ENCODE assay signal across 18 cellular contexts in genomic region chr12:28645891-28646290, GRCh38.
DNase-seq lines count a peak whose midpoint lies in the region; ATAC-seq and TF ChIP-seq lines count a peak whose summit lies in the region.
"Had no signal": no experiment of that assay in that cellular context is flagged by ENCODE, and none has a peak within 500 bp of the region (broad histone marks: within the 10 kb centered on the region; RNA-seq: fewer than 3 reads in every experiment).

No MANE protein-coding gene starts in this region.

- no peaks in the 10 kb centered on the region for H3K79me2 ChIP-seq in Karpas-422 (ENCODE audit: low read length)

- intact Hi-C loops in right cardiac atrium (cut with DNase I) (no loop called here), cardiac septum (cut with DNase I) (no loop called here), testis (cut with DNase I; ENCODE audit: low total_unique reads) (no loop called here)

- no peaks in the 10 kb centered on the region for H3K9me3 Mint-ChIP-seq in endodermal cell
- no peaks in the 10 kb centered on the region for H3K9me3 Mint-ChIP-seq in activated T-cell treated with anti-CD3 and anti-CD28 coated beads, Interleukin-2, amount 50 U/mL, for 24 hours
- H3K9me3 Mint-ChIP-seq in activated T-cell treated with anti-CD3 and anti-CD28 coated beads, Interleukin-2, amount 50 U/mL, for 72 hours: peaks cover 0 to 1% of the 10 kb centered on the region in 2 donors
- H3K9me3 Mint-ChIP-seq: H9 had no signal

- no peaks in the 10 kb centered on the region for H3K9me2 ChIP-seq in Karpas-422 (replicated peaks; ENCODE audit: insufficient read depth, low read length)

- no peaks in the 10 kb centered on the region for H3K27me3 Mint-ChIP-seq in endodermal cell (ENCODE audit: insufficient read depth)
- H3K27me3 Mint-ChIP-seq in activated T-cell treated with anti-CD3 and anti-CD28 coated beads, Interleukin-2, amount 50 U/mL, for 24 hours: no peaks in the 10 kb centered on the region
- no peaks in the 10 kb centered on the region for H3K27me3 Mint-ChIP-seq in activated T-cell treated with anti-CD3 and anti-CD28 coated beads, Interleukin-2, amount 50 U/mL, for 72 hours (ENCODE audit: low read depth)
- H3K27me3 Mint-ChIP-seq: CD4-positive, alpha-beta memory T cell had no signal

- H3K9me3 ChIP-seq in right cardiac atrium (ENCODE audit: control insufficient read depth, low read length) (no peaks in the 10 kb centered on the region), Karpas-422 (ENCODE audit: low read length) (no peaks in the 10 kb centered on the region), endodermal cell (ENCODE audit: control insufficient read depth, low read length) (no peaks in the 10 kb centered on the region), testis (no peaks in the 10 kb centered on the region)

- H3K9ac ChIP-seq in Karpas-422 (ENCODE audit: low read length) (no peak overlapping the region), endodermal cell (ENCODE audit: extremely low read depth, low read length, poor library complexity, severe bottlenecking) (no peak overlapping the region)
- H3K9ac ChIP-seq: GM23248 had no signal

- H4K20me1 ChIP-seq in Karpas-422 (ENCODE audit: insufficient read depth, low read depth, low read length): no peaks in the 10 kb centered on the region

- no peak for TF ChIP-seq POLR2A in testis (IDR thresholded peaks at IDR 0.05)

- no peaks in the 10 kb centered on the region for H3K27me3 ChIP-seq in right cardiac atrium (ENCODE audit: control insufficient read depth, insufficient read depth)
- H3K27me3 ChIP-seq in Karpas-422 (ENCODE audit: low read length): no peaks in the 10 kb centered on the region
- no peaks in the 10 kb centered on the region for H3K27me3 ChIP-seq in endodermal cell (ENCODE audit: control insufficient read depth, insufficient read depth, low read length, poor library complexity, severe bottlenecking)
- H3K27me3 ChIP-seq in testis: no peaks in the 10 kb centered on the region

- TF ChIP-seq CTCF in endodermal cell (conservative IDR thresholded peaks at IDR 0.05): no peak
- TF ChIP-seq CTCF in testis (IDR thresholded peaks at IDR 0.05): no peak

- WGBS in right cardiac atrium: 91% methylated on average over 13 of the region's 13 CpGs
- 96 to 98% methylated on average over 7 to 13 of the region's 13 CpGs for WGBS in endodermal cell (ENCODE audit: insufficient coverage in 1 of 2, insufficient read length in 1 of 2), 2 experiments
- WGBS in testis, 2 donors: 59 to 68% methylated on average over 2 to 13 of the region's 13 CpGs

- no peak overlapping the region for H3K27ac ChIP-seq in right cardiac atrium (ENCODE audit: low read length)
- H3K27ac ChIP-seq in Karpas-422 (ENCODE audit: low read length): no peak overlapping the region
- no peak overlapping the region for H3K27ac ChIP-seq in endodermal cell (ENCODE audit: low read depth, low read length)
- H3K27ac ChIP-seq in testis: no peak overlapping the region
- H3K27ac ChIP-seq: GM23248 had no signal

- ATAC-seq in right cardiac atrium: no peak
- no peak for ATAC-seq in activated T-cell treated with anti-CD3 and anti-CD28 coated beads, Interleukin-2, amount 50 U/mL, for 72 hours (replicated peaks in 1 of 2)
- ATAC-seq: HCT116 had no signal

- H3K4me1 ChIP-seq in right cardiac atrium (ENCODE audit: control insufficient read depth, insufficient read depth, low read length): no peaks in the 10 kb centered on the region
- H3K4me1 ChIP-seq in Karpas-422 (ENCODE audit: low read length): no peaks in the 10 kb centered on the region
- no peaks in the 10 kb centered on the region for H3K4me1 ChIP-seq in endodermal cell (ENCODE audit: control insufficient read depth, insufficient read depth, low read length)
- H3K4me1 ChIP-seq in testis: no peaks in the 10 kb centered on the region

- no peak overlapping the region for H3K4me3 Mint-ChIP-seq in endodermal cell
- no peak overlapping the region for H3K4me3 Mint-ChIP-seq in activated T-cell treated with anti-CD3 and anti-CD28 coated beads, Interleukin-2, amount 50 U/mL, for 24 hours
- no peak overlapping the region for H3K4me3 Mint-ChIP-seq in activated T-cell treated with anti-CD3 and anti-CD28 coated beads, Interleukin-2, amount 50 U/mL, for 72 hours
- H3K4me3 Mint-ChIP-seq: CD4-positive, alpha-beta memory T cell; H9 had no signal

- H3K4me3 ChIP-seq in right cardiac atrium (ENCODE audit: low read length) (no peak overlapping the region), Karpas-422 (ENCODE audit: low read length) (no peak overlapping the region), endodermal cell (ENCODE audit: low read length) (no peak overlapping the region), testis (peak overlapping the region in 1 of 2 donors; percentile 15)
- H3K4me3 ChIP-seq: GM23248 had no signal

- no peak overlapping the region for H2AFZ ChIP-seq in Karpas-422 (ENCODE audit: low read length)
- H2AFZ ChIP-seq: GM23248 had no signal

- no peak overlapping the region for H3K27ac Mint-ChIP-seq in endodermal cell
- no peak overlapping the region for H3K27ac Mint-ChIP-seq in activated T-cell treated with anti-CD3 and anti-CD28 coated beads, Interleukin-2, amount 50 U/mL, for 24 hours
- H3K27ac Mint-ChIP-seq in activated T-cell treated with anti-CD3 and anti-CD28 coated beads, Interleukin-2, amount 50 U/mL, for 72 hours: no peak overlapping the region
- H3K27ac Mint-ChIP-seq: CD4-positive, alpha-beta memory T cell; H9 had no signal

- DNase-seq in right cardiac atrium: peak in 2 of 3 donors; percentile 15 to 16
- no peak for DNase-seq in cardiac septum (ENCODE audit: low spot score)
- peak; percentile 14 for DNase-seq in Karpas-422
- peak; percentile 53 for DNase-seq in endodermal cell
- DNase-seq in testis: peak; percentile 19
- no peak for DNase-seq in activated T-cell treated with anti-CD3 and anti-CD28 coated beads, Interleukin-2, amount 50 U/mL, for 24 hours
- no peak for DNase-seq in activated T-cell treated with anti-CD3 and anti-CD28 coated beads, Interleukin-2, amount 50 U/mL, for 72 hours
- DNase-seq in activated CD4-positive, alpha-beta T cell treated with anti-CD3 and anti-CD28 coated beads, Interleukin-2, amount 50 U/mL, for 48 hours: no peak
- DNase-seq: C1 segment of cervical spinal cord, Calu3, COR-L47, DMS53, DMS79 treated with DMSO at 0.1 percent for 48 hours, GF-D8, GM23248, H9 had no signal

- no peak overlapping the region for H3K4me2 ChIP-seq in Karpas-422 (ENCODE audit: low read depth, low read length, poor library complexity, severe bottlenecking)

- H3K36me3 Mint-ChIP-seq in endodermal cell (ENCODE audit: low read depth): no peaks in the 10 kb centered on the region
- H3K36me3 Mint-ChIP-seq in activated T-cell treated with anti-CD3 and anti-CD28 coated beads, Interleukin-2, amount 50 U/mL, for 24 hours (ENCODE audit: low read depth): no peaks in the 10 kb centered on the region
- H3K36me3 Mint-ChIP-seq in activated T-cell treated with anti-CD3 and anti-CD28 coated beads, Interleukin-2, amount 50 U/mL, for 72 hours (ENCODE audit: insufficient read depth in 2 of 2): no peaks in the 10 kb centered on the region
- H3K36me3 Mint-ChIP-seq: CD4-positive, alpha-beta memory T cell had no signal

- no peaks in the 10 kb centered on the region for H3K4me1 Mint-ChIP-seq in endodermal cell
- no peaks in the 10 kb centered on the region for H3K4me1 Mint-ChIP-seq in activated T-cell treated with anti-CD3 and anti-CD28 coated beads, Interleukin-2, amount 50 U/mL, for 24 hours (ENCODE audit: low read depth)
- no peaks in the 10 kb centered on the region for H3K4me1 Mint-ChIP-seq in activated T-cell treated with anti-CD3 and anti-CD28 coated beads, Interleukin-2, amount 50 U/mL, for 72 hours (ENCODE audit: low read depth)
- H3K4me1 Mint-ChIP-seq: CD4-positive, alpha-beta memory T cell had no signal

- no peaks in the 10 kb centered on the region for H3K36me3 ChIP-seq in Karpas-422 (ENCODE audit: insufficient read depth, low read length)
- H3K36me3 ChIP-seq in endodermal cell (ENCODE audit: control insufficient read depth, insufficient read depth, low read length): no peaks in the 10 kb centered on the region
- H3K36me3 ChIP-seq in testis (ENCODE audit: low read depth, missing control alignments): no peaks in the 10 kb centered on the region

Comparison
In these comparisons a context has a peak if more than half of its experiments do, and no peak if none do; other contexts are left out.
1. DNase-seq: peak in right cardiac atrium (2 of 3), Karpas-422 (single experiment), endodermal cell (single experiment) and testis (single experiment); none in cardiac septum (single experiment), activated T-cell treated with anti-CD3 and anti-CD28 coated beads, Interleukin-2, amount 50 U/mL, for 24 hours (single experiment), activated T-cell treated with anti-CD3 and anti-CD28 coated beads, Interleukin-2, amount 50 U/mL, for 72 hours (0 of 2) and activated CD4-positive, alpha-beta T cell treated with anti-CD3 and anti-CD28 coated beads, Interleukin-2, amount 50 U/mL, for 48 hours (0 of 2).